Comparison of ENCODE assay signal across 19 cellular contexts in genomic region chr1:107865627-107866026, GRCh38.
DNase-seq lines count a peak whose midpoint lies in the region; ATAC-seq and TF ChIP-seq lines count a peak whose summit lies in the region.
"Had no signal": no experiment of that assay in that cellular context is flagged by ENCODE, and none has a peak within 500 bp of the region (broad histone marks: within the 10 kb centered on the region; RNA-seq: fewer than 3 reads in every experiment).

No MANE protein-coding gene starts in this region.

- H3K36me3 Mint-ChIP-seq in naive B cell, result peaks cover 36 to 37% of the 10 kb centered on the region in 2 donors

- H3K27me3 ChIP-seq in BLaER1, result no peaks in the 10 kb centered on the region
- no peaks in the 10 kb centered on the region for H3K27me3 ChIP-seq in neuronal stem cell (ENCODE audit: control insufficient read depth in 3 of 3, insufficient read depth in 3 of 3, low read depth in 1 of 3, low read length in 3 of 3)

- CTCF ChIA-PET in RWPE1 (lab: Yijun Ruan, JAX), result interaction anchor here (0.8 kb wide), 1 partner anchor 335 kb away, joined by 3 read pairs; no protein-coding TSS in a partner anchor

- H3K18ac ChIP-seq in neuronal stem cell (ENCODE audit: low read length), result no peak overlapping the region

- POLR2A ChIA-PET in RWPE1 (lab: Yijun Ruan, JAX; ENCODE audit: low non-redundant PET), result no interaction called here

- H3K79me1 ChIP-seq in neuronal stem cell (ENCODE audit: low read depth, low read length), result no peaks in the 10 kb centered on the region

- H4K8ac ChIP-seq in neuronal stem cell (ENCODE audit: low read depth, low read length), result no peak overlapping the region

- TF ChIP-seq CTCF in RWPE1 (conservative IDR thresholded peaks at IDR 0.05; ENCODE audit: low read depth), result no peak

- peak; percentile 51 for DNase-seq in NCI-H1105 (lab: John Stamatoyannopoulos, UW)
- peak; percentile 5 for DNase-seq in RPMI8226
- DNase-seq in naive B cell, result no peak
- no peak for DNase-seq in hippocampal formation (lab: John Stamatoyannopoulos, UW)
- no peak for DNase-seq in neuronal stem cell (ENCODE audit: low spot score)
- no peak for DNase-seq in RWPE1 (ENCODE audit: low spot score)
- DNase-seq: DMS79; GM23248; NCI-H1048; NCI-H187; NCI-H2171 treated with DMSO at 0.1 percent for 48 hours; NCI-H510A treated with DMSO at 0.1 percent for 48 hours; NK-92 treated with Interleukin-12 subunit alpha and Interleukin-12 subunit beta, amount 100 ng/mL, for 24 hours; PC-3; T-helper 1 cell had no signal

- no peaks in the 10 kb centered on the region for H3K27me3 Mint-ChIP-seq in naive B cell
- H3K27me3 Mint-ChIP-seq: IgD-negative memory B cell had no signal

- no peak overlapping the region for H2BK15ac ChIP-seq in neuronal stem cell (ENCODE audit: low read length)

- H3K4me2 ChIP-seq in BLaER1, result peak overlapping the region; percentile 27
- H3K4me2 ChIP-seq in neuronal stem cell (ENCODE audit: insufficient read depth, low read length, poor library complexity, severe bottlenecking), result no peak overlapping the region

- no peaks in the 10 kb centered on the region for H4K20me1 ChIP-seq in BLaER1

- peaks cover 93% of the 10 kb centered on the region for H3K36me3 ChIP-seq in BLaER1
- H3K36me3 ChIP-seq in neuronal stem cell (replicated peaks in 1 of 2; ENCODE audit: control insufficient read depth in 2 of 2, insufficient read depth in 2 of 2, low read length in 2 of 2), result no peaks in the 10 kb centered on the region

- H2BK5ac ChIP-seq in neuronal stem cell (ENCODE audit: low read length), result no peak overlapping the region

- H3K9me3 Mint-ChIP-seq in naive B cell, result peaks cover 3 to 29% (median 21%) of the 10 kb centered on the region in 7 donors

- H3K23ac ChIP-seq in neuronal stem cell (ENCODE audit: low read depth, low read length, poor library complexity), result no peak overlapping the region

- H2BK12ac ChIP-seq in neuronal stem cell (ENCODE audit: low read length), result no peak overlapping the region

- H3K4me3 ChIP-seq in BLaER1, result no peak overlapping the region
- no peak overlapping the region for H3K4me3 ChIP-seq in neuronal stem cell (ENCODE audit: low read length in 2 of 2)
- H3K4me3 ChIP-seq: GM23248, SK-N-MC had no signal

- no peak overlapping the region for H4K91ac ChIP-seq in neuronal stem cell (ENCODE audit: low read depth, low read length, poor library complexity)

- H3K4me3 Mint-ChIP-seq in naive B cell, result peak overlapping the region in 5 of 8 donors; percentile 3 to 64 (median 30)

- peak overlapping the region; percentile 20 to 84 (median 80) for H3K27ac Mint-ChIP-seq in naive B cell
- H3K27ac Mint-ChIP-seq: IgD-negative memory B cell had no signal

- H3K27ac ChIP-seq in BLaER1, result no peak overlapping the region; the same call in 1 of the 2 replicates
- H3K27ac ChIP-seq in neuronal stem cell (replicated peaks; ENCODE audit: low read length), result no peak overlapping the region
- no peak overlapping the region for H3K27ac ChIP-seq in RWPE1
- H3K27ac ChIP-seq: GM23248, SK-N-MC had no signal

- no CpG with 5 or more reads among the region's 1 CpG for WGBS in neuronal stem cell (ENCODE audit: extremely low coverage in 2 of 2, insufficient read length in 2 of 2, insufficient replicate concordance in 1 of 2), 2 donors

- no peak overlapping the region for H2AK5ac ChIP-seq in neuronal stem cell (ENCODE audit: low read depth, low read length)

- ATAC-seq in naive B cell (ENCODE audit: low read depth in 2 of 2), result no peak
- ATAC-seq in HG03520 (IDR thresholded peaks at IDR 0.05; ENCODE audit: unreplicated experiment), result no peak
- ATAC-seq: PC-3 had no signal

- no peak overlapping the region for H2BK120ac ChIP-seq in neuronal stem cell (ENCODE audit: low read depth, low read length)

- no peak overlapping the region for H3K14ac ChIP-seq in neuronal stem cell (ENCODE audit: low read length)

- H3K9me3 ChIP-seq in BLaER1, result peaks cover 92% of the 10 kb centered on the region
- peaks cover 0 to under 1% of the 10 kb centered on the region in 2 donors for H3K9me3 ChIP-seq in neuronal stem cell (replicated peaks in 1 of 2; ENCODE audit: control insufficient read depth in 2 of 2, insufficient read depth in 1 of 2, low read depth in 1 of 2, low read length in 2 of 2)

- H3K4me1 Mint-ChIP-seq in naive B cell, result peaks cover 71 to 96% (median 82%) of the 10 kb centered on the region in 3 donors

- H2AFZ ChIP-seq in neuronal stem cell (ENCODE audit: low read length), result no peak overlapping the region
- H2AFZ ChIP-seq: GM23248 had no signal

- H3K4ac ChIP-seq in neuronal stem cell (ENCODE audit: low read length), result no peak overlapping the region

- H3K4me1 ChIP-seq in BLaER1 (peaks cover 29% of the 10 kb centered on the region), neuronal stem cell (ENCODE audit: control insufficient read depth in 2 of 2, insufficient read depth in 1 of 2, low read depth in 1 of 2, low read length in 2 of 2) (peaks cover 0 to 6% of the 10 kb centered on the region in 2 donors)

- H3K9ac ChIP-seq in BLaER1, result no peak overlapping the region
- no peak overlapping the region for H3K9ac ChIP-seq in neuronal stem cell (ENCODE audit: low read depth, low read length, poor library complexity)
- H3K9ac ChIP-seq: GM23248 had no signal

Comparison
In these comparisons a context has a peak if more than half of its experiments do, and no peak if none do; other contexts are left out.
1. DNase-seq: peak in NCI-H1105 (single experiment) and RPMI8226 (single experiment); none in naive B cell (single experiment), hippocampal formation (0 of 2), neuronal stem cell (single experiment) and RWPE1 (single experiment).